11 cellular contexts compared by ENCODE assay signal in genomic region chr3:177185035-177185574, GRCh38. TPM values are rescaled to one million over a fixed set of nuclear protein-coding genes. Genes with fewer than 3 reads are reported as not detected.
A peak's percentile ranks its signal among the peaks of the same experiment; 100 is the strongest.
DNase-seq lines count a peak whose midpoint lies in the region; ATAC-seq and TF ChIP-seq lines count a peak whose summit lies in the region.
"Had no signal": no experiment of that assay in that cellular context is flagged by ENCODE, and none has a peak within 500 bp of the region (broad histone marks: within the 10 kb centered on the region; RNA-seq: fewer than 3 reads in every experiment).

No MANE protein-coding gene starts in this region.

- peaks cover 3% of the 10 kb centered on the region for H3K36me3 Mint-ChIP-seq in endothelial cell (ENCODE audit: low read depth, unreplicated experiment)

- H3K27me3 ChIP-seq in HAP-1 (ENCODE audit: low read depth): no peaks in the 10 kb centered on the region
- H3K27me3 ChIP-seq: right atrium auricular region had no signal

- H3K27ac Mint-ChIP-seq in endothelial cell (ENCODE audit: unreplicated experiment): peak overlapping the region; percentile 1

- no peak for DNase-seq in endothelial cell (ENCODE audit: low spot score)
- no peak for DNase-seq in HUDEP-2 (lab: John Stamatoyannopoulos, UW; ENCODE audit: unreplicated experiment in 76 of 76)
- DNase-seq in HAP-1 (ENCODE audit: low spot score in 2 of 2): no peak
- no peak for DNase-seq in HuH-7.5 (ENCODE audit: low spot score)
- DNase-seq: NCI-H524; stimulated activated naive CD4-positive, alpha-beta T cell had no signal

- no peak overlapping the region for H3K4me3 Mint-ChIP-seq in endothelial cell (ENCODE audit: unreplicated experiment)

- no peaks in the 10 kb centered on the region for H3K36me3 ChIP-seq in HAP-1 (replicated peaks)
- H3K36me3 ChIP-seq: right atrium auricular region had no signal

- peaks cover 17% of the 10 kb centered on the region for H3K4me1 Mint-ChIP-seq in endothelial cell (ENCODE audit: unreplicated experiment)

- peak; percentile 26 for ATAC-seq in GM18508 (IDR thresholded peaks at IDR 0.05; ENCODE audit: insufficient read depth, unreplicated experiment)
- peak; percentile 43 for ATAC-seq in GM21390 (IDR thresholded peaks at IDR 0.05; ENCODE audit: unreplicated experiment)
- ATAC-seq in HG03280 (IDR thresholded peaks at IDR 0.05; ENCODE audit: unreplicated experiment): peak; percentile 43
- ATAC-seq in GM19328 (IDR thresholded peaks at IDR 0.05; ENCODE audit: unreplicated experiment): no peak

- H3K4me1 ChIP-seq in HAP-1: peaks cover 9% of the 10 kb centered on the region

- no peak for TF ChIP-seq CTCF in endothelial cell (IDR thresholded peaks at IDR 0.05; ENCODE audit: unreplicated experiment)

- in situ Hi-C loops in HAP-1 (cut with MboI; ENCODE audit: low sequenced_read_pairs): no loop called here

- no peaks in the 10 kb centered on the region for H3K9me3 Mint-ChIP-seq in endothelial cell (ENCODE audit: unreplicated experiment)

- no peaks in the 10 kb centered on the region for H3K9me3 ChIP-seq in HAP-1
- H3K9me3 ChIP-seq: right atrium auricular region had no signal

- H3K27me3 Mint-ChIP-seq in endothelial cell (ENCODE audit: unreplicated experiment): no peaks in the 10 kb centered on the region

- H3K4me3 ChIP-seq in HAP-1: no peak overlapping the region
- H3K4me3 ChIP-seq: right atrium auricular region had no signal

RNA-seq across cellular contexts. Expression of gene TBL1XR1, which starts 12.2 kb away (rescaled TPM):
- total RNA-seq in endothelial cell (ENCODE audit: unreplicated experiment): 156 TPM
